8 cellular contexts compared by ENCODE assay signal in genomic region chr1:192474080-192474683, GRCh38.
DNase-seq lines count a peak whose midpoint lies in the region; ATAC-seq, FAIRE-seq and TF ChIP-seq lines count a peak whose summit lies in the region.

No MANE protein-coding gene starts in this region.

- no peak overlapping the region for H3K18ac ChIP-seq in mesendoderm (ENCODE audit: low read length)

- FAIRE-seq in bronchial epithelial cell (lab: Jason Lieb, UNC): no peak

- no peak overlapping the region for H2BK120ac ChIP-seq in mesendoderm (ENCODE audit: low read depth, low read length)

- H3K36me3 ChIP-seq in bronchial epithelial cell (ENCODE audit: control insufficient read depth, insufficient read depth, low read length) (no peaks in the 10 kb centered on the region), mesendoderm (ENCODE audit: control insufficient read depth, insufficient read depth, low read length) (no peaks in the 10 kb centered on the region)

- no peak overlapping the region for H2BK15ac ChIP-seq in mesendoderm (replicated peaks; ENCODE audit: low read depth)

- no peak overlapping the region for H4K5ac ChIP-seq in mesendoderm (ENCODE audit: low read length)

- no peak overlapping the region for H3K9ac ChIP-seq in mesendoderm (ENCODE audit: low read length)

- no peak overlapping the region for H3K4me2 ChIP-seq in mesendoderm (ENCODE audit: low read length)

- peaks cover 1% of the 10 kb centered on the region for H3K27me3 ChIP-seq in bronchial epithelial cell (ENCODE audit: control insufficient read depth, insufficient read depth, low read length)
- no peaks in the 10 kb centered on the region for H3K27me3 ChIP-seq in mesendoderm (ENCODE audit: insufficient read depth, low read length, poor library complexity)

- no peaks in the 10 kb centered on the region for H3K79me1 ChIP-seq in mesendoderm (ENCODE audit: low read length)

- H3K79me2 ChIP-seq in mesendoderm (ENCODE audit: control insufficient read depth, insufficient read depth, low read length): no peaks in the 10 kb centered on the region

- no peak overlapping the region for H3K4ac ChIP-seq in mesendoderm (ENCODE audit: low read depth, low read length)

- H3K4me3 ChIP-seq in bronchial epithelial cell (ENCODE audit: low read depth, low read length) (no peak overlapping the region), mesendoderm (ENCODE audit: low read length) (no peak overlapping the region)

- H2BK5ac ChIP-seq in mesendoderm (ENCODE audit: low read length): no peak overlapping the region

- H4K8ac ChIP-seq in mesendoderm (ENCODE audit: low read depth, low read length): no peak overlapping the region

- H3K27ac ChIP-seq in mesendoderm (ENCODE audit: low read depth, low read length): no peak overlapping the region

- H3K4me1 ChIP-seq in mesendoderm (ENCODE audit: control insufficient read depth, low read depth, low read length): no peaks in the 10 kb centered on the region

- TF ChIP-seq CTCF in GM12874 (IDR thresholded peaks at IDR 0.05; ENCODE audit: insufficient read depth, low read depth, low read length): peak; percentile 34; the same call in 1 of the 2 replicates
- TF ChIP-seq CTCF in bronchial epithelial cell (IDR thresholded peaks at IDR 0.05; ENCODE audit: insufficient read depth, low read length, severe bottlenecking): peak; percentile 49

- ATAC-seq in HG02938 (IDR thresholded peaks at IDR 0.05; ENCODE audit: unreplicated experiment): no peak
- ATAC-seq in GM19463 (IDR thresholded peaks at IDR 0.05; ENCODE audit: unreplicated experiment): no peak

- H3K56ac ChIP-seq in mesendoderm (ENCODE audit: low read length): no peak overlapping the region

- DNase-seq in AG08395 (ENCODE audit: low spot score) (peak; percentile 45), NCI-H510A (lab: John Stamatoyannopoulos, UW) (peak; percentile 11), bronchial epithelial cell (ENCODE audit: low read depth) (peak; percentile 16), mesendoderm (peak; percentile 25)
- DNase-seq in stimulated activated CD4-positive, alpha-beta T cell treated with anti-CD3 and anti-CD28 coated beads, Interleukin-4, amount 100 ng/mL, for 24 hours: no peak

- no CpG with 5 or more reads among the region's 5 CpGs for WGBS in mesendoderm (ENCODE audit: extremely low coverage, insufficient coverage, low lambda C conversion rate)

- H2AK5ac ChIP-seq in mesendoderm (ENCODE audit: low read length): no peak overlapping the region

- H3K23ac ChIP-seq in mesendoderm (ENCODE audit: low read length): no peak overlapping the region
